In the genomic region with DNA sequence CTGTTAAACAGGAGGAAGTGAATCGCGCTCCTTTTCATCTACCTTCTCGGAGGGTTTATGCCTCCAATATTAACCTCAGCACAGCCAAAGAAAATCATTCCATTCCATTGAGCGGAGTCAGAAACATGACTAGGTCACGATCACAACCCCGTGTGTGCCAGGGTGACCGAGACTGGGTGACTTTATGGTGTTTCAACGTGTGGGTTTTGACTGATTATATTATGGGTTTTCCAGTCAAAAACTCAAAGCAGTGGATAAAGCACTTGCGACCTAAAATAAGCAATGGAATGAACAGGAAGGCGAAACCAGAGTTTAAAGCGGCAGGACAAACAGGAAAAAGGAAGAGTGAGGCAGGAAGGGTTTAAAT, we compare ENCODE assay signal across 6 cellular contexts. TPM values are rescaled to one million over a fixed set of nuclear protein-coding genes. Genes with fewer than 3 reads are reported as not detected.
DNase-seq lines count a peak whose midpoint lies in the region; ATAC-seq and TF ChIP-seq lines count a peak whose summit lies in the region.

No MANE protein-coding gene starts in this region.

- no peak for ATAC-seq in Right ventricle myocardium superior (ENCODE audit: poor library complexity)
- ATAC-seq in foreskin keratinocyte, result no peak
- no peak for ATAC-seq in upper lobe of left lung (ENCODE audit: low FRiP score in 2 of 2)
- ATAC-seq in HG02973 (IDR thresholded peaks at IDR 0.05; ENCODE audit: unreplicated experiment), result no peak

- H3K4me3 ChIP-seq in cardiac muscle cell (peak overlapping the region; percentile 28), upper lobe of left lung (peak overlapping the region; percentile 54 to 72 (median 68))

- intact Hi-C loops in Right ventricle myocardium superior (cut with DNase I), result no loop called here

- H3K27ac ChIP-seq in cardiac muscle cell (no peak overlapping the region), foreskin keratinocyte (peak overlapping the region; percentile 75), upper lobe of left lung (peak overlapping the region; percentile 81 to 89 (median 84))

- H3K27me3 ChIP-seq in cardiac muscle cell, result peaks cover 9% of the 10 kb centered on the region
- H3K27me3 ChIP-seq in foreskin keratinocyte, result no peaks in the 10 kb centered on the region
- no peaks in the 10 kb centered on the region for H3K27me3 ChIP-seq in upper lobe of left lung

- 35 to 44% methylated on average over 11 of the region's 11 CpGs for WGBS in upper lobe of left lung, 2 donors

- TF ChIP-seq POLR2A in upper lobe of left lung (IDR thresholded peaks at IDR 0.05), result no peak

- no peak for TF ChIP-seq EP300 in upper lobe of left lung (IDR thresholded peaks at IDR 0.05)

- H3K4me1 ChIP-seq in cardiac muscle cell (ENCODE audit: low read depth) (no peaks in the 10 kb centered on the region), foreskin keratinocyte (peaks cover 7% of the 10 kb centered on the region), upper lobe of left lung (peaks cover 4 to 27% (median 18%) of the 10 kb centered on the region in 4 donors)

- DNase-seq in cardiac muscle cell (ENCODE audit: low read depth in 1 of 2, low spot score in 1 of 2) (no peak), Right ventricle myocardium superior (no peak), foreskin keratinocyte (peak; percentile 42 to 69), upper lobe of left lung (no peak), cortex of kidney (lab: John Stamatoyannopoulos, UW) (no peak)

- H3K9me3 ChIP-seq in cardiac muscle cell (ENCODE audit: low read depth), result no peaks in the 10 kb centered on the region
- H3K9me3 ChIP-seq in upper lobe of left lung, result peaks cover 0 to 10% (median 6%) of the 10 kb centered on the region in 4 donors

- TF ChIP-seq CTCF in cardiac muscle cell (IDR thresholded peaks at IDR 0.05; ENCODE audit: low read depth, low read length) (no peak), foreskin keratinocyte (conservative IDR thresholded peaks at IDR 0.05) (no peak), upper lobe of left lung (IDR thresholded peaks at IDR 0.05) (no peak)

- H3K36me3 ChIP-seq in cardiac muscle cell (no peaks in the 10 kb centered on the region), upper lobe of left lung (no peaks in the 10 kb centered on the region)

RNA-seq across cellular contexts. Expression of gene HSPA2, which starts 1.4 kb away (rescaled TPM):
- total RNA-seq in cardiac muscle cell (1.1 and 2.4 TPM in 2 replicates), Right ventricle myocardium superior (14.1 TPM), foreskin keratinocyte (23.1 and 33.2 TPM in 2 replicates), upper lobe of left lung (10 to 100 TPM in 4 of 6 donors, 1 to 10 TPM in 2; 4.8 to 25.7 (median 12.1) TPM)
- polyA plus RNA-seq in cardiac muscle cell (0.93 and 2.3 TPM in 2 replicates), foreskin keratinocyte (13.6 and 22.1 TPM in 2 replicates)

RNA-seq across cellular contexts. Expression of gene PPP1R36, which starts 10.6 kb away (rescaled TPM):
- total RNA-seq in cardiac muscle cell (0.53 TPM in 1 of 2 replicates, not detected in the other), Right ventricle myocardium superior (0.19 TPM), foreskin keratinocyte (0.88 and 0.99 TPM in 2 replicates), upper lobe of left lung (1 to 10 TPM in 3 of 6 donors, under 1 TPM in 2, not detected in 1; 0.54 to 2.9 (median 1.4) TPM)
- polyA plus RNA-seq in cardiac muscle cell (0.19 and 0.40 TPM in 2 replicates), foreskin keratinocyte (0.39 and 0.41 TPM in 2 replicates)

RNA-seq across cellular contexts. Expression of gene ZBTB1, which starts 34.6 kb away (rescaled TPM):
- total RNA-seq in cardiac muscle cell, result 22.5 and 31.4 TPM in 2 replicates
- 23.4 and 28.5 TPM in 2 replicates for polyA plus RNA-seq in cardiac muscle cell
- total RNA-seq in Right ventricle myocardium superior, result 21.5 TPM
- total RNA-seq in foreskin keratinocyte, result 28.4 and 34.3 TPM in 2 replicates
- polyA plus RNA-seq in foreskin keratinocyte, result 6.1 and 6.9 TPM in 2 replicates
- total RNA-seq in upper lobe of left lung, result 10 to 100 TPM; 34.3 to 74.0 (median 43.2) TPM

RNA-seq across cellular contexts. Expression of gene ZBTB25, which starts 35.5 kb away (rescaled TPM):
- total RNA-seq in cardiac muscle cell (7.5 and 11.3 TPM in 2 replicates), Right ventricle myocardium superior (15.2 TPM), foreskin keratinocyte (7.1 TPM in 2 replicates), upper lobe of left lung (10 to 100 TPM in 3 of 6 donors, 1 to 10 TPM in 3; 5.9 to 31.4 (median 10.3) TPM)
- polyA plus RNA-seq in cardiac muscle cell (13.3 and 20.9 TPM in 2 replicates), foreskin keratinocyte (2.1 and 3.2 TPM in 2 replicates)

Comparison
In these comparisons a context has a peak if more than half of its experiments do, and no peak if none do; other contexts are left out.
1. DNase-seq: peak in foreskin keratinocyte (2 of 2); none in cardiac muscle cell (0 of 2), Right ventricle myocardium superior (single experiment), upper lobe of left lung (0 of 2) and cortex of kidney (single experiment).